23 cellular contexts compared by ENCODE assay signal in genomic region chr15:33188159-33188558, GRCh38.
"Had no signal": no experiment of that assay in that cellular context is flagged by ENCODE, and none has a peak within 500 bp of the region (broad histone marks: within the 10 kb centered on the region; RNA-seq: fewer than 3 reads in every experiment).

No MANE protein-coding gene starts in this region.

- H3K9me3 Mint-ChIP-seq: activated naive CD8-positive, alpha-beta T cell treated with anti-CD3 and anti-CD28 coated beads for 36 hours; activated T-cell treated with anti-CD3 and anti-CD28 coated beads, Interleukin-2, amount 50 U/mL, for 24 hours; activated T-helper 2 cell treated with anti-CD3 and anti-CD28 coated beads, Interferon-gamma antibody, Interleukin-2, Interleukin-4, amounts not matched to agents 10 μg/mL and 5 μg/mL and 100 μg/mL, durations not matched to agents 14 hours and 24 hours and 36 hours; mesothelial cell of epicardium; naive thymus-derived CD8-positive, alpha-beta T cell; neural progenitor cell; stimulated activated effector memory CD8-positive, alpha-beta T cell treated with anti-CD3 and anti-CD28 coated beads, Interleukin-12 subunit alpha, Interleukin-12 subunit beta, amount 100 ng/mL, for 72 hours had no signal

- H3K4me2 ChIP-seq: neural progenitor cell had no signal

- H2AFZ ChIP-seq: neural progenitor cell had no signal

- DNase-seq: activated CD4-positive, alpha-beta T cell treated with anti-CD3 and anti-CD28 coated beads for 1 hour; activated CD4-positive, alpha-beta T cell treated with anti-CD3 and anti-CD28 coated beads, Interleukin-2, amount 50 U/mL, for 1 hour; activated naive CD4-positive, alpha-beta T cell; activated naive CD8-positive, alpha-beta T cell treated with anti-CD3 and anti-CD28 coated beads for 36 hours; activated T-cell treated with anti-CD3 and anti-CD28 coated beads, Interleukin-2, amount 50 U/mL, for 24 hours; central memory CD4-positive, alpha-beta T cell; effector memory CD4-positive, alpha-beta T cell; left ventricle myocardium superior; mammary epithelial cell; naive thymus-derived CD8-positive, alpha-beta T cell; small intestine; stimulated activated CD4-positive, alpha-beta T cell treated with anti-CD3 and anti-CD28 coated beads, Interleukin-2, amount 100 ng/mL, for 24 hours; stomach had no signal

- H3K27me3 ChIP-seq: esophagus muscularis mucosa, gastrocnemius medialis, neural progenitor cell, stomach, suprapubic skin had no signal

- H3K36me3 Mint-ChIP-seq: activated naive CD8-positive, alpha-beta T cell treated with anti-CD3 and anti-CD28 coated beads for 36 hours; mesothelial cell of epicardium; naive thymus-derived CD8-positive, alpha-beta T cell; neural progenitor cell; stimulated activated effector memory CD8-positive, alpha-beta T cell treated with anti-CD3 and anti-CD28 coated beads, Interleukin-12 subunit alpha, Interleukin-12 subunit beta, amount 100 ng/mL, for 72 hours had no signal

- H3K4me1 Mint-ChIP-seq: activated naive CD8-positive, alpha-beta T cell treated with anti-CD3 and anti-CD28 coated beads for 36 hours; mesothelial cell of epicardium had no signal

- H3K4me3 ChIP-seq: esophagus muscularis mucosa, gastrocnemius medialis, neural progenitor cell, stomach, suprapubic skin, tibial nerve had no signal

- ATAC-seq: naive thymus-derived CD8-positive, alpha-beta T cell; stimulated activated effector memory CD8-positive, alpha-beta T cell treated with anti-CD3 and anti-CD28 coated beads, Interleukin-12 subunit alpha, Interleukin-12 subunit beta, amount 100 ng/mL, for 72 hours had no signal

- H3K27ac ChIP-seq: esophagus muscularis mucosa, gastrocnemius medialis, neural progenitor cell, stomach, suprapubic skin, tibial nerve had no signal

- H3K9me3 ChIP-seq: esophagus muscularis mucosa, gastrocnemius medialis, stomach, suprapubic skin, tibial nerve had no signal

- H3K36me3 ChIP-seq: esophagus muscularis mucosa, gastrocnemius medialis, neural progenitor cell, stomach, suprapubic skin, tibial nerve had no signal

- FAIRE-seq: astrocyte, islet of Langerhans, small intestine had no signal

- H3K27ac Mint-ChIP-seq: activated naive CD8-positive, alpha-beta T cell treated with anti-CD3 and anti-CD28 coated beads for 36 hours; activated T-cell treated with anti-CD3 and anti-CD28 coated beads, Interleukin-2, amount 50 U/mL, for 24 hours; activated T-helper 2 cell treated with anti-CD3 and anti-CD28 coated beads, Interferon-gamma antibody, Interleukin-2, Interleukin-4, amounts not matched to agents 10 μg/mL and 5 μg/mL and 100 μg/mL, durations not matched to agents 14 hours and 24 hours and 36 hours; mesothelial cell of epicardium; neural progenitor cell; stimulated activated effector memory CD8-positive, alpha-beta T cell treated with anti-CD3 and anti-CD28 coated beads, Interleukin-12 subunit alpha, Interleukin-12 subunit beta, amount 100 ng/mL, for 72 hours had no signal

- H3K4me1 ChIP-seq: stomach, suprapubic skin, tibial nerve had no signal

- H3K9ac ChIP-seq: neural progenitor cell had no signal

- H3K4me3 Mint-ChIP-seq: activated naive CD8-positive, alpha-beta T cell treated with anti-CD3 and anti-CD28 coated beads for 36 hours; activated T-cell treated with anti-CD3 and anti-CD28 coated beads, Interleukin-2, amount 50 U/mL, for 24 hours; mesothelial cell of epicardium; neural progenitor cell; stimulated activated effector memory CD8-positive, alpha-beta T cell treated with anti-CD3 and anti-CD28 coated beads, Interleukin-12 subunit alpha, Interleukin-12 subunit beta, amount 100 ng/mL, for 72 hours had no signal
